ENCODE assay signal across 3 cellular contexts in the genomic region with DNA sequence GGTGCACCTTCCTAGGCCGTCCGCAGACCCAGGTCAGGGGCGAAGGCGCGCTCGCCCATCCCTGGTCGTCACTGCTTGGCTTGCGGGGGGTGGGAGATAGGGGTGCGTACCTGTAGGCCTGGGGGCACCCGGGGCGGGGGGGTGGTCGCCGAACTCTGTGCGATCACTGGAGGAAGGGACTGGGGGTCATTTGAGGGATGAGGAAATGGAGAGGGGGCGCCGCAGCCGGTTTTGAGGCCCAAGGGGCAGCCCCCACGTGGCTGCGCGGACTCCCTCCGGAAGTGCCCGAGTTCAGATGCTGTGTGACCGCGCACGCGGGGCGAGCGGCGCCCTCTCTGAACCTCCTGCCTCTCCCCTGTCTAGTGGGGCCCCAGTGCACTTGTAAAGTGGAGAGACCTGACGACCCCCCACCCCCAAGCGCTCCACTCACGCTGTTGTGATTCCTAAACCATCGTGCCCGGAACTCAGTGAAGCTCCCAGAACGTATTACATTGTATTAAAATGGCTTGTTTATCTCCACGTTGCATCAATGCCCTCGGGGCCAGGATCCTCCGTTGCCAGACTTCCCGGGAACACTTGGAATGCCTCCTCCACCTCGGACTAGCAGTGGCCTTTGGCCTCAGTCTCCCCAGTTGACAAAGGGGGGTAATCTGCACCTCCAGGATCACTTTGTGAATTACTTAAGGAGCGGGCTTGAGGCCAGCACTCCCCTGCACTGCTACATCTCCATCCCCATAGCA.
TF ChIP-seq lines count a peak whose summit lies in the region.

No MANE protein-coding gene starts in this region.

TF ChIP-seq in SK-N-SH, 30 proteins besides CTCF, POLR2A, EP300 and RAD21:
- TF ChIP-seq EZH2phosphoT487 (IDR thresholded peaks at IDR 0.05; ENCODE audit: borderline replicate concordance, low read depth) (no peak), NFIC (IDR thresholded peaks at IDR 0.05; ENCODE audit: borderline replicate concordance) (no peak), FOXM1 (IDR thresholded peaks at IDR 0.05; ENCODE audit: low read depth) (no peak), NRF1 (IDR thresholded peaks at IDR 0.05; ENCODE audit: low read depth, low read length) (no peak), GATA2 (CRISPR knock-in tag; IDR thresholded peaks at IDR 0.05) (no peak)

TF ChIP-seq in SK-N-SH treated with all-trans-retinoic acid at 6 μM for 48 hours, 23 proteins besides CTCF, POLR2A, EP300 and RAD21 (continues in another document):
- TF ChIP-seq BACH2 (CRISPR knock-in tag; IDR thresholded peaks at IDR 0.05; ENCODE audit: borderline replicate concordance) (no peak), ZFP30 (CRISPR knock-in tag; IDR thresholded peaks at IDR 0.05) (no peak), ISL1 (CRISPR knock-in tag; IDR thresholded peaks at IDR 0.05) (no peak), TCF4 (CRISPR knock-in tag; IDR thresholded peaks at IDR 0.05; ENCODE audit: borderline replicate concordance) (no peak), SNAI2 (CRISPR knock-in tag; IDR thresholded peaks at IDR 0.05) (no peak), OSR1 (CRISPR knock-in tag; IDR thresholded peaks at IDR 0.05) (no peak), ZNF8 (CRISPR knock-in tag; IDR thresholded peaks at IDR 0.05) (no peak), GLIS3 (CRISPR knock-in tag; IDR thresholded peaks at IDR 0.05) (no peak), CSDC2 (CRISPR knock-in tag; IDR thresholded peaks at IDR 0.05) (no peak), ZNF565 (CRISPR knock-in tag; conservative IDR thresholded peaks at IDR 0.05; ENCODE audit: low read depth) (no peak)
- TF ChIP-seq, protein P1, sequence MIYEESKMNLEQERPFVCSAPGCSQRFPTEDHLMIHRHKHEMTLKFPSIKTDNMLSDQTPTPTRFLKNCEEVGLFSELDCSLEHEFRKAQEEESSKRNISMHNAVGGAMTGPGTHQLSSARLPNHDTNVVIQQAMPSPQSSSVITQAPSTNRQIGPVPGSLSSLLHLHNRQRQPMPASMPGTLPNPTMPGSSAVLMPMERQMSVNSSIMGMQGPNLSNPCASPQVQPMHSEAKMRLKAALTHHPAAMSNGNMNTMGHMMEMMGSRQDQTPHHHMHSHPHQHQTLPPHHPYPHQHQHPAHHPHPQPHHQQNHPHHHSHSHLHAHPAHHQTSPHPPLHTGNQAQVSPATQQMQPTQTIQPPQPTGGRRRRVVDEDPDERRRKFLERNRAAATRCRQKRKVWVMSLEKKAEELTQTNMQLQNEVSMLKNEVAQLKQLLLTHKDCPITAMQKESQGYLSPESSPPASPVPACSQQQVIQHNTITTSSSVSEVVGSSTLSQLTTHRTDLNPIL (CRISPR knock-in tag; IDR thresholded peaks at IDR 0.05; ENCODE audit: low read depth), result no peak
- TF ChIP-seq, protein P2, sequence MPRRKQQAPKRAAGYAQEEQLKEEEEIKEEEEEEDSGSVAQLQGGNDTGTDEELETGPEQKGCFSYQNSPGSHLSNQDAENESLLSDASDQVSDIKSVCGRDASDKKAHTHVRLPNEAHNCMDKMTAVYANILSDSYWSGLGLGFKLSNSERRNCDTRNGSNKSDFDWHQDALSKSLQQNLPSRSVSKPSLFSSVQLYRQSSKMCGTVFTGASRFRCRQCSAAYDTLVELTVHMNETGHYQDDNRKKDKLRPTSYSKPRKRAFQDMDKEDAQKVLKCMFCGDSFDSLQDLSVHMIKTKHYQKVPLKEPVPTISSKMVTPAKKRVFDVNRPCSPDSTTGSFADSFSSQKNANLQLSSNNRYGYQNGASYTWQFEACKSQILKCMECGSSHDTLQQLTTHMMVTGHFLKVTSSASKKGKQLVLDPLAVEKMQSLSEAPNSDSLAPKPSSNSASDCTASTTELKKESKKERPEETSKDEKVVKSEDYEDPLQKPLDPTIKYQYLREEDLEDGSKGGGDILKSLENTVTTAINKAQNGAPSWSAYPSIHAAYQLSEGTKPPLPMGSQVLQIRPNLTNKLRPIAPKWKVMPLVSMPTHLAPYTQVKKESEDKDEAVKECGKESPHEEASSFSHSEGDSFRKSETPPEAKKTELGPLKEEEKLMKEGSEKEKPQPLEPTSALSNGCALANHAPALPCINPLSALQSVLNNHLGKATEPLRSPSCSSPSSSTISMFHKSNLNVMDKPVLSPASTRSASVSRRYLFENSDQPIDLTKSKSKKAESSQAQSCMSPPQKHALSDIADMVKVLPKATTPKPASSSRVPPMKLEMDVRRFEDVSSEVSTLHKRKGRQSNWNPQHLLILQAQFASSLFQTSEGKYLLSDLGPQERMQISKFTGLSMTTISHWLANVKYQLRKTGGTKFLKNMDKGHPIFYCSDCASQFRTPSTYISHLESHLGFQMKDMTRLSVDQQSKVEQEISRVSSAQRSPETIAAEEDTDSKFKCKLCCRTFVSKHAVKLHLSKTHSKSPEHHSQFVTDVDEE (CRISPR knock-in tag; IDR thresholded peaks at IDR 0.05), result no peak
- TF ChIP-seq, protein P3, sequence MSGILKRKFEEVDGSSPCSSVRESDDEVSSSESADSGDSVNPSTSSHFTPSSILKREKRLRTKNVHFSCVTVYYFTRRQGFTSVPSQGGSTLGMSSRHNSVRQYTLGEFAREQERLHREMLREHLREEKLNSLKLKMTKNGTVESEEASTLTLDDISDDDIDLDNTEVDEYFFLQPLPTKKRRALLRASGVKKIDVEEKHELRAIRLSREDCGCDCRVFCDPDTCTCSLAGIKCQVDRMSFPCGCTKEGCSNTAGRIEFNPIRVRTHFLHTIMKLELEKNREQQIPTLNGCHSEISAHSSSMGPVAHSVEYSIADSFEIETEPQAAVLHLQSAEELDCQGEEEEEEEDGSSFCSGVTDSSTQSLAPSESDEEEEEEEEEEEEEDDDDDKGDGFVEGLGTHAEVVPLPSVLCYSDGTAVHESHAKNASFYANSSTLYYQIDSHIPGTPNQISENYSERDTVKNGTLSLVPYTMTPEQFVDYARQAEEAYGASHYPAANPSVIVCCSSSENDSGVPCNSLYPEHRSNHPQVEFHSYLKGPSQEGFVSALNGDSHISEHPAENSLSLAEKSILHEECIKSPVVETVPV (CRISPR knock-in tag; IDR thresholded peaks at IDR 0.05), result no peak
- TF ChIP-seq, protein P4, sequence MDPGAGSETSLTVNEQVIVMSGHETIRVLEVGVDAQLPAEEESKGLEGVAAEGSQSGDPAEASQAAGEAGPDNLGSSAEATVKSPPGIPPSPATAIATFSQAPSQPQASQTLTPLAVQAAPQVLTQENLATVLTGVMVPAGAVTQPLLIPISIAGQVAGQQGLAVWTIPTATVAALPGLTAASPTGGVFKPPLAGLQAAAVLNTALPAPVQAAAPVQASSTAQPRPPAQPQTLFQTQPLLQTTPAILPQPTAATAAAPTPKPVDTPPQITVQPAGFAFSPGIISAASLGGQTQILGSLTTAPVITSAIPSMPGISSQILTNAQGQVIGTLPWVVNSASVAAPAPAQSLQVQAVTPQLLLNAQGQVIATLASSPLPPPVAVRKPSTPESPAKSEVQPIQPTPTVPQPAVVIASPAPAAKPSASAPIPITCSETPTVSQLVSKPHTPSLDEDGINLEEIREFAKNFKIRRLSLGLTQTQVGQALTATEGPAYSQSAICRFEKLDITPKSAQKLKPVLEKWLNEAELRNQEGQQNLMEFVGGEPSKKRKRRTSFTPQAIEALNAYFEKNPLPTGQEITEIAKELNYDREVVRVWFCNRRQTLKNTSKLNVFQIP (CRISPR knock-in tag; IDR thresholded peaks at IDR 0.05; ENCODE audit: borderline replicate concordance, low read depth), result no peak

TF ChIP-seq in H1, 55 proteins besides CTCF, POLR2A, EP300 and RAD21:
- TF ChIP-seq JUN (IDR thresholded peaks at IDR 0.05; ENCODE audit: low read depth, low read length), result no peak
- TF ChIP-seq EZH2 (IDR thresholded peaks at IDR 0.05; ENCODE audit: low read depth, low read length, severe bottlenecking), result peak; percentile 3
